ENCODE assay signal across 17 cellular contexts in the genomic region with DNA sequence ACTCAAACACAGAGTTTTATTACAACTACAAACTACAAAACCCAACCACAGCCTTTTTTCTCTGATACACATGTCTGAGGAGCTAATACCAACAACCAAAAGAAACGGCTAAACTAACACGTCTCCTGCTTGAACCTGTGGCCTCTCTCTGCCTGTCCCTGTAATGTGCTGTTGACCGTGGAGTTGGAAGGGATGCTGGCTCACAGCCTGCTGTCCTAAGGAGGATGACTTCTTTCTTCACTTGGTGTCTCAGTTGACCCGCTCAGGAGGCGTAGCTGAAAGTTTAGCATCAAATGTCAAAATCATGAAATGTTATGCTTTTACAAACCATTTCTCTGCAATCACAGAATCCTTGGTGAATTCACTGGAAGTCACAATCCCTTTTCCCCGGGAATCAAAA.
DNase-seq lines count a peak whose midpoint lies in the region; ATAC-seq, FAIRE-seq and TF ChIP-seq lines count a peak whose summit lies in the region.
"Had no signal": no experiment of that assay in that cellular context is flagged by ENCODE, and none has a peak within 500 bp of the region (broad histone marks: within the 10 kb centered on the region; RNA-seq: fewer than 3 reads in every experiment).

No MANE protein-coding gene starts in this region.

- 59% methylated on average over 6 of the region's 6 CpGs for WGBS in esophagus muscularis mucosa
- WGBS in transverse colon (ENCODE audit: low coverage in 1 of 2), 2 donors: 60 to 74% methylated on average over 1 to 6 of the region's 6 CpGs

- peaks cover 27% of the 10 kb centered on the region for H3K4me1 Mint-ChIP-seq in osteocyte (ENCODE audit: unreplicated experiment)

- no peaks in the 10 kb centered on the region for H3K9me3 ChIP-seq in esophagus muscularis mucosa
- H3K9me3 ChIP-seq in kidney (ENCODE audit: control insufficient read depth in 1 of 2, low read length in 2 of 2): no peaks in the 10 kb centered on the region
- no peaks in the 10 kb centered on the region for H3K9me3 ChIP-seq in transverse colon
- H3K9me3 ChIP-seq in Peyer's patch: no peaks in the 10 kb centered on the region
- H3K9me3 ChIP-seq: Caco-2 had no signal

- intact Hi-C loops in esophagus muscularis mucosa (cut with DNase I) (no loop called here), kidney (cut with DNase I) (no loop called here), transverse colon (cut with DNase I; ENCODE audit: low total_unique reads) (no loop called here)

- ATAC-seq in HG03378 (IDR thresholded peaks at IDR 0.05; ENCODE audit: unreplicated experiment): no peak
- ATAC-seq in GM21515 (IDR thresholded peaks at IDR 0.05; ENCODE audit: unreplicated experiment): no peak
- ATAC-seq: K562 had no signal

- H3K9ac ChIP-seq in kidney (ENCODE audit: low read length in 2 of 2): no peak overlapping the region

- TF ChIP-seq POLR2A in esophagus muscularis mucosa (IDR thresholded peaks at IDR 0.05; ENCODE audit: low read depth) (no peak), transverse colon (IDR thresholded peaks at IDR 0.05) (no peak), Peyer's patch (IDR thresholded peaks at IDR 0.05) (no peak)

- peak; percentile 75 for DNase-seq in esophagus muscularis mucosa (ENCODE audit: extremely low spot score)
- DNase-seq in kidney: peak; percentile 76
- no peak for DNase-seq in osteocyte (ENCODE audit: extremely low spot score, unreplicated experiment)
- DNase-seq in transverse colon: no peak
- no peak for DNase-seq in Peyer's patch
- DNase-seq: Caco-2, cortex of kidney, NCI-H2081, T-helper 1 cell had no signal

- H3K36me3 ChIP-seq in esophagus muscularis mucosa: no peaks in the 10 kb centered on the region
- H3K36me3 ChIP-seq in kidney (ENCODE audit: control insufficient read depth in 1 of 2, insufficient read depth in 2 of 2, low read length in 2 of 2): no peaks in the 10 kb centered on the region
- no peaks in the 10 kb centered on the region for H3K36me3 ChIP-seq in transverse colon
- H3K36me3 ChIP-seq in Peyer's patch: no peaks in the 10 kb centered on the region

- FAIRE-seq in kidney (lab: Jason Lieb, UNC): no peak
- FAIRE-seq: H54, K562 had no signal

- peak overlapping the region; percentile 38 for H3K27ac Mint-ChIP-seq in osteocyte (ENCODE audit: unreplicated experiment)
- H3K27ac Mint-ChIP-seq: activated naive CD4-positive, alpha-beta T cell treated with anti-CD3 and anti-CD28 coated beads, Interleukin-2, amount 50 U/mL, for 24 hours; memory B cell had no signal

- TF ChIP-seq EP300 in esophagus muscularis mucosa (IDR thresholded peaks at IDR 0.05) (no peak), transverse colon (IDR thresholded peaks at IDR 0.05; ENCODE audit: low read depth) (no peak)

- H3K4me3 ChIP-seq in esophagus muscularis mucosa: peak overlapping the region in 1 of 4 donors; percentile 11
- peak overlapping the region in 1 of 2 donors; percentile 22 for H3K4me3 ChIP-seq in kidney (ENCODE audit: low read length in 2 of 2)
- no peak overlapping the region for H3K4me3 ChIP-seq in transverse colon
- no peak overlapping the region for H3K4me3 ChIP-seq in Peyer's patch
- H3K4me3 ChIP-seq: K562 had no signal

- H3K27ac ChIP-seq in esophagus muscularis mucosa (replicated peaks in 1 of 4) (peak overlapping the region; percentile 15 to 61 (median 22)), kidney (ENCODE audit: low read depth in 2 of 2, low read length in 2 of 2) (no peak overlapping the region), transverse colon (peak overlapping the region; percentile 21 to 64 (median 55)), Peyer's patch (peak overlapping the region in 1 of 4 donors; percentile 48)
- H3K27ac ChIP-seq: HL-60, VCaP had no signal

- H3K36me3 Mint-ChIP-seq in osteocyte (ENCODE audit: unreplicated experiment): no peaks in the 10 kb centered on the region
- H3K36me3 Mint-ChIP-seq: activated naive CD4-positive, alpha-beta T cell treated with anti-CD3 and anti-CD28 coated beads, Interleukin-2, amount 50 U/mL, for 24 hours; memory B cell had no signal

- no peaks in the 10 kb centered on the region for H3K27me3 Mint-ChIP-seq in osteocyte (ENCODE audit: unreplicated experiment)

- H3K9me3 Mint-ChIP-seq in osteocyte (ENCODE audit: unreplicated experiment): no peaks in the 10 kb centered on the region
- H3K9me3 Mint-ChIP-seq: activated naive CD4-positive, alpha-beta T cell treated with anti-CD3 and anti-CD28 coated beads, Interleukin-2, amount 50 U/mL, for 24 hours; memory B cell had no signal

- H3K27me3 ChIP-seq in esophagus muscularis mucosa (no peaks in the 10 kb centered on the region), transverse colon (no peaks in the 10 kb centered on the region), Peyer's patch (no peaks in the 10 kb centered on the region)

- H3K4me1 ChIP-seq in esophagus muscularis mucosa (peaks cover 9 to 37% (median 30%) of the 10 kb centered on the region in 4 donors), kidney (ENCODE audit: control insufficient read depth in 1 of 2, insufficient read depth in 1 of 2, low read depth in 1 of 2, low read length in 2 of 2) (peaks cover 0 to 3% of the 10 kb centered on the region in 2 donors), transverse colon (peaks cover 0 to 21% (median 5%) of the 10 kb centered on the region in 4 donors), Peyer's patch (no peaks in the 10 kb centered on the region)
- H3K4me1 ChIP-seq: Caco-2 had no signal

- in situ Hi-C loops in transverse colon (cut with MboI; ENCODE audit: low pct_ligation_motif_present in 1 of 4, low pct_unique_long_range_greater_than_20kb in 1 of 4, low sequenced_read_pairs in 3 of 4): no loop called here

- TF ChIP-seq CTCF in esophagus muscularis mucosa (IDR thresholded peaks at IDR 0.05) (no peak), kidney (IDR thresholded peaks at IDR 0.05; ENCODE audit: borderline replicate concordance, extremely low read depth, insufficient read depth) (no peak), osteocyte (IDR thresholded peaks at IDR 0.05) (no peak), transverse colon (IDR thresholded peaks at IDR 0.05) (no peak), Peyer's patch (IDR thresholded peaks at IDR 0.05) (no peak)

- no peak overlapping the region for H3K4me3 Mint-ChIP-seq in osteocyte (ENCODE audit: unreplicated experiment)
- H3K4me3 Mint-ChIP-seq: activated naive CD4-positive, alpha-beta T cell treated with anti-CD3 and anti-CD28 coated beads, Interleukin-2, amount 50 U/mL, for 24 hours; memory B cell had no signal

Comparison
In these comparisons a context has a peak if more than half of its experiments do, and no peak if none do; other contexts are left out.
1. DNase-seq: peak in esophagus muscularis mucosa (single experiment) and kidney (single experiment); none in osteocyte (single experiment), transverse colon (single experiment) and Peyer's patch (0 of 3).
2. H3K27ac ChIP-seq: peak in esophagus muscularis mucosa (4 of 4) and transverse colon (4 of 4); none in kidney (0 of 2).